Comparison of ENCODE assay signal across 8 cellular contexts in the genomic region with DNA sequence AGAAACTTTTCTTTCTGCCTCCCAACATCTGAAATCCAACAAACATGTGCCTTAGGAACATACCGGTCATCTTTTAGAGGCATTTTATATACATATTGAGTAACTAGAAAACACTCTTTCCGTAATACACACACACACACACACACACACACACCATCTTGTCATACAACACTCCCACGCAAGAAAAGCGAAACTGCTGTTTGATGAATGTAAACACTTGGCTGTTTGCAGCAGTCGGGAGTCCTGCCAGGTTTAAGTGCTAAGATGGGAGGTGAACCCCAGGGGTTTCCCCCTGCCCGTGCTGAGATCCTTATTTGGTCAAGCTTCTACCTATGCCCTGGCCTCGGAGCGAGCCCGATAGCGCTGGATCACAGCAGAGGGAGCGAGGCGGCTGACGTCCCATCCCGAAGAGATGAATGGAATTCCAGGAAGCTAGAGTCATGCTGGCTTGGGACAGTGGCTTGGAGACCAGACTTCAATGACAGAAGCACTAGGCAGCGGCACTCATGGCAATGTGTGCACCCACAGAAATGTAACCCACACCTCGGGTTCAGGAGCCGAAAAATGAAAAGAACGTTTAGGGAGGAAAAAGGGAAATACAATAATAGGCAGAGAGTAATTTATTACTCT. TPM values are rescaled to one million over a fixed set of nuclear protein-coding genes. Genes with fewer than 3 reads are reported as not detected.
DNase-seq lines count a peak whose midpoint lies in the region; ATAC-seq, FAIRE-seq and TF ChIP-seq lines count a peak whose summit lies in the region.

No MANE protein-coding gene starts in this region.

- no peaks in the 10 kb centered on the region for H3F3A ChIP-seq in MM.1S (ENCODE audit: insufficient read depth, low read length)

- no peak for TF ChIP-seq POLR2A in HepG2 (IDR thresholded peaks at IDR 0.05; ENCODE audit: insufficient read depth in 1 of 2, low read depth in 2 of 2, low read length in 2 of 2)

- H3K27ac ChIP-seq in MM.1S (ENCODE audit: low read length) (no peak overlapping the region), dorsolateral prefrontal cortex (peak overlapping the region in 17 of 59 donors; percentile 1 to 81 (median 33)), HepG2 (ENCODE audit: extremely low read length, insufficient read depth, low read length) (peak overlapping the region; percentile 65), tibial artery (peak overlapping the region; percentile 77 to 92)

- H3K4me3 ChIP-seq in MM.1S (ENCODE audit: low read length) (no peak overlapping the region), dorsolateral prefrontal cortex (peak overlapping the region; percentile 28 to 73 (median 52)), HepG2 (replicated peaks in 1 of 3; ENCODE audit: insufficient read depth in 1 of 3, low read depth in 2 of 3, low read length in 3 of 3) (peak overlapping the region; percentile 40 to 88 (median 45)), tibial artery (peak overlapping the region; percentile 69), BE2C (ENCODE audit: low read depth, low read length) (no peak overlapping the region)

- TF ChIP-seq CTCF in MM.1S (IDR thresholded peaks at IDR 0.05; ENCODE audit: low read length), result no peak
- no peak for TF ChIP-seq CTCF in dorsolateral prefrontal cortex (IDR thresholded peaks at IDR 0.05 in 54 of 56, conservative IDR thresholded peaks at IDR 0.05 in 2 of 56; ENCODE audit: low read depth in 1 of 56, partially characterized antibody in 56 of 56)
- TF ChIP-seq CTCF in HepG2 (CRISPR knock-in tag; IDR thresholded peaks at IDR 0.05), result no peak
- TF ChIP-seq CTCF in tibial artery (IDR thresholded peaks at IDR 0.05), result no peak
- TF ChIP-seq CTCF in BE2C (IDR thresholded peaks at IDR 0.05; ENCODE audit: low read depth, low read length), result no peak

- H3K9me2 ChIP-seq in MM.1S (replicated peaks; ENCODE audit: insufficient read depth, low read length), result no peaks in the 10 kb centered on the region

- CTCF ChIA-PET in HepG2 (lab: Yijun Ruan, JAX; ENCODE audit: low intra/inter-chr PET ratio, low total read pairs), result interaction anchor here (0.8 to 3.2 kb wide), 6 partner anchors 267 to 872 kb away, joined by 3 to 26 read pairs (median 10); no protein-coding TSS in a partner anchor

- DNase-seq in EH (ENCODE audit: low read depth) (peak; percentile 98), MM.1S (no peak), dorsolateral prefrontal cortex (peak in 5 of 10 donors; percentile 22 to 54 (median 38)), HepG2 (ENCODE audit: low spot score) (peak; percentile 88), tibial artery (peak; percentile 67 to 84), BE2C (no peak)

- WGBS in HepG2 (ENCODE audit: low lambda C conversion rate), result 1% methylated on average over 16 of the region's 18 CpGs

- in situ Hi-C loops in HepG2 (cut with HindIII; ENCODE audit: extremely low pct_ligation_motif_present, low pct_unique_long_range_greater_than_20kb), result loop anchor here (5.0 to 10.0 kb wide), 5 partner anchors 145 to 765 kb away; no protein-coding TSS in a partner anchor

- FAIRE-seq in HepG2 (lab: Jason Lieb, UNC), result peak; percentile 54

- H3K79me2 ChIP-seq in MM.1S (ENCODE audit: low read length), result no peaks in the 10 kb centered on the region
- peaks cover 22% of the 10 kb centered on the region for H3K79me2 ChIP-seq in HepG2 (ENCODE audit: insufficient read depth, low read length)

- H3K4me1 ChIP-seq in MM.1S (ENCODE audit: low read length) (no peaks in the 10 kb centered on the region), HepG2 (ENCODE audit: insufficient read depth, low read length) (peaks cover 45% of the 10 kb centered on the region), tibial artery (peaks cover 0 to 49% (median 23%) of the 10 kb centered on the region in 4 donors), BE2C (no peaks in the 10 kb centered on the region)

- H3K36me3 ChIP-seq in MM.1S (replicated peaks; ENCODE audit: insufficient read depth, low read length) (no peaks in the 10 kb centered on the region), HepG2 (replicated peaks in 1 of 2; ENCODE audit: control insufficient read depth in 1 of 2, insufficient read depth in 2 of 2, low read length in 2 of 2) (peaks cover 5 to 18% of the 10 kb centered on the region in 2 experiments; a peak in 4 of 5 replicates), tibial artery (peaks cover 10 to 29% (median 25%) of the 10 kb centered on the region in 3 donors), BE2C (no peaks in the 10 kb centered on the region)

- no peaks in the 10 kb centered on the region for H3K9me3 ChIP-seq in MM.1S (replicated peaks; ENCODE audit: insufficient read depth, low read length)
- no peaks in the 10 kb centered on the region for H3K9me3 ChIP-seq in HepG2 (ENCODE audit: low read length)
- H3K9me3 ChIP-seq in tibial artery, result no peaks in the 10 kb centered on the region
- H3K9me3 ChIP-seq in BE2C, result no peaks in the 10 kb centered on the region

- H3K4me2 ChIP-seq in MM.1S (ENCODE audit: low read depth, low read length) (peak overlapping the region; percentile 40; the same call in 1 of the 2 replicates), HepG2 (ENCODE audit: low read depth, low read length) (peak overlapping the region; percentile 92)

- BruUV-seq in HepG2 (replicated peaks; lab: Mats Ljungman, UMichigan), result no TSS peak

- ATAC-seq in HepG2, result peak; percentile 73
- no peak for ATAC-seq in GM19467 (IDR thresholded peaks at IDR 0.05; ENCODE audit: unreplicated experiment)
- no peak for ATAC-seq in HG02642 (IDR thresholded peaks at IDR 0.05; ENCODE audit: poor library complexity, unreplicated experiment)

- intact Hi-C loops in dorsolateral prefrontal cortex (cut with DNase I) (loop anchor here (2.0 to 10.0 kb wide), 5 partner anchors 407 to 872 kb away; no protein-coding TSS in a partner anchor), HepG2 (cut with micrococcal nuclease; ENCODE audit: unreplicated experiment) (loop anchor here (1.0 to 5.0 kb wide), 5 partner anchors 124 to 407 kb away; no protein-coding TSS in a partner anchor), tibial artery (cut with DNase I; ENCODE audit: low total_unique reads) (loop anchor here (5.0 to 10.0 kb wide), 4 partner anchors 65 to 762 kb away; no protein-coding TSS in a partner anchor)

- H2AFZ ChIP-seq in MM.1S (ENCODE audit: low read length) (no peak overlapping the region), HepG2 (ENCODE audit: low read length) (no peak overlapping the region)

- peaks cover 8% of the 10 kb centered on the region; the same call in 1 of the 2 replicates for H3K27me3 ChIP-seq in MM.1S (replicated peaks; ENCODE audit: insufficient read depth, low read length)
- H3K27me3 ChIP-seq in dorsolateral prefrontal cortex, result peaks cover 0 to 44% (median 11%) of the 10 kb centered on the region in 45 donors
- peaks cover 0 to 4% of the 10 kb centered on the region in 2 experiments; a peak in 1 of 5 replicates for H3K27me3 ChIP-seq in HepG2 (ENCODE audit: control insufficient read depth in 1 of 2, insufficient read depth in 2 of 2, low read length in 2 of 2)
- no peaks in the 10 kb centered on the region for H3K27me3 ChIP-seq in tibial artery
- H3K27me3 ChIP-seq in BE2C, result peaks cover 52% of the 10 kb centered on the region

- H3K9ac ChIP-seq in MM.1S (ENCODE audit: low read length) (no peak overlapping the region), HepG2 (ENCODE audit: insufficient read depth, low read depth, low read length) (peak overlapping the region; percentile 78)

- H4K20me1 ChIP-seq in MM.1S (ENCODE audit: insufficient read depth, low read length), result no peaks in the 10 kb centered on the region
- H4K20me1 ChIP-seq in HepG2 (ENCODE audit: insufficient read depth, low read length), result peaks cover 13% of the 10 kb centered on the region; the same call in 1 of the 2 replicates

- TF ChIP-seq RAD21 in HepG2 (CRISPR knock-in tag; IDR thresholded peaks at IDR 0.05), result no peak

- POLR2A ChIA-PET in HepG2 (lab: Yijun Ruan, JAX), result interaction anchor here (0.8 to 3.7 kb wide), 13 partner anchors 124 to 706 kb away, joined by 3 to 50 read pairs (median 9); no protein-coding TSS in a partner anchor

- TF ChIP-seq EP300 in HepG2 (IDR thresholded peaks at IDR 0.05; ENCODE audit: low read depth in 2 of 2, low read length in 2 of 2) (no peak), HepG2 (CRISPR knock-in tag; IDR thresholded peaks at IDR 0.05; ENCODE audit: borderline replicate concordance) (0 out of 2 replicates have a peak, but pooled peaks have one; percentile 19)

TF ChIP-seq in HepG2, 621 proteins besides CTCF, POLR2A, EP300 and RAD21 (continues in another document):
- TF ChIP-seq, protein P1, sequence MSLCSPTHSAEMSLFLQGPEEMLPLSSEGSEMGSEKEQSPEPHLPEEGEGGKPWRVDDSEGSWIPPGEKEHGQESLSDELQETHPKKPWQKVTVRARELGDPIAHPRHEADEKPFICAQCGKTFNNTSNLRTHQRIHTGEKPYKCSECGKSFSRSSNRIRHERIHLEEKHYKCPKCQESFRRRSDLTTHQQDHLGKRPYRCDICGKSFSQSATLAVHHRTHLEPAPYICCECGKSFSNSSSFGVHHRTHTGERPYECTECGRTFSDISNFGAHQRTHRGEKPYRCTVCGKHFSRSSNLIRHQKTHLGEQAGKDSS (CRISPR knock-in tag; IDR thresholded peaks at IDR 0.05; ENCODE audit: borderline replicate concordance, low read depth), result no peak

RNA-seq across cellular contexts. Expression of a gene that starts 1.3 kb away (rescaled TPM):
- total RNA-seq in dorsolateral prefrontal cortex (10 to 100 TPM in 54 of 120 experiments, 1 to 10 TPM in 66; 2.4 to 69.0 (median 9.2) TPM), HepG2 (2016; rRNA removed; fragmentation: Illumina TruSeq; extraction: Trizol) (35.6 and 67.1 TPM in 2 replicates)
- 10.4 and 13.6 TPM in 2 replicates for total RNA-seq in HepG2 (2016; cell fraction: cytosol; rRNA removed; fragmentation: Illumina TruSeq; extraction: Trizol; ENCODE audit: low read depth)
- 31.2 and 67.2 TPM in 2 replicates for total RNA-seq in HepG2 (2016; cell fraction: insoluble cytoplasmic fraction; rRNA removed; fragmentation: Illumina TruSeq; extraction: Trizol)
- total RNA-seq in HepG2 (2016; cell fraction: membrane; rRNA removed; fragmentation: Illumina TruSeq; extraction: Trizol), result 12.7 and 15.5 TPM in 2 replicates
- 154 and 191 TPM in 2 replicates for total RNA-seq in HepG2 (2016; cell fraction: nucleus; rRNA removed; fragmentation: Illumina TruSeq; extraction: Trizol)
- 54.7 and 64.6 TPM in 2 replicates for polyA plus RNA-seq in HepG2 (2011; rRNA removed)
- polyA plus RNA-seq in HepG2 (2011; cell fraction: cytosol; rRNA removed), result 18.4 and 18.6 TPM in 2 replicates
- polyA plus RNA-seq in HepG2 (2011; cell fraction: nucleus; rRNA removed), result 258 and 353 TPM in 2 replicates
- polyA plus RNA-seq in HepG2 (2012), result 14.5 and 32.8 TPM in 2 replicates
- polyA plus RNA-seq in HepG2 (2016; cell fraction: cytosol; fragmentation: Illumina TruSeq; extraction: Trizol; ENCODE audit: low read depth), result 1.0 and 1.3 TPM in 2 replicates
- 13.5 and 17.7 TPM in 2 replicates for polyA plus RNA-seq in HepG2 (2016; cell fraction: insoluble cytoplasmic fraction; fragmentation: Illumina TruSeq; extraction: Trizol; ENCODE audit: low read depth)
- polyA plus RNA-seq in HepG2 (2016; cell fraction: membrane; fragmentation: Illumina TruSeq; extraction: Trizol; ENCODE audit: low read depth), result 1.9 and 2.6 TPM in 2 replicates
- polyA plus RNA-seq in HepG2 (2016; cell fraction: nucleus; fragmentation: Illumina TruSeq; extraction: Trizol; ENCODE audit: insufficient read depth, low read depth), result 147 and 163 TPM in 2 replicates
- polyA minus RNA-seq in HepG2 (2011; rRNA and poly(A)+ RNA removed; ENCODE audit: low replicate concordance), result 15.2 and 310 TPM in 2 replicates
- polyA minus RNA-seq in HepG2 (2011; cell fraction: cytosol; rRNA and poly(A)+ RNA removed), result 142 and 165 TPM in 2 replicates
- 395 and 466 TPM in 2 replicates for polyA minus RNA-seq in HepG2 (2011; cell fraction: nucleus; rRNA and poly(A)+ RNA removed)
- polyA plus RNA-seq in BE2C (2012; ENCODE audit: insufficient read depth, insufficient read length, low read depth), result 0.90 TPM

Comparison
In these comparisons a context has a peak if more than half of its experiments do, and no peak if none do; other contexts are left out.
1. DNase-seq: peak in EH (single experiment), HepG2 (single experiment) and tibial artery (2 of 2); none in MM.1S (single experiment) and BE2C (single experiment).
2. H3K4me3 ChIP-seq: peak in dorsolateral prefrontal cortex (59 of 59), HepG2 (3 of 3) and tibial artery (2 of 2); none in MM.1S (single experiment) and BE2C (single experiment).